In the genomic region with DNA sequence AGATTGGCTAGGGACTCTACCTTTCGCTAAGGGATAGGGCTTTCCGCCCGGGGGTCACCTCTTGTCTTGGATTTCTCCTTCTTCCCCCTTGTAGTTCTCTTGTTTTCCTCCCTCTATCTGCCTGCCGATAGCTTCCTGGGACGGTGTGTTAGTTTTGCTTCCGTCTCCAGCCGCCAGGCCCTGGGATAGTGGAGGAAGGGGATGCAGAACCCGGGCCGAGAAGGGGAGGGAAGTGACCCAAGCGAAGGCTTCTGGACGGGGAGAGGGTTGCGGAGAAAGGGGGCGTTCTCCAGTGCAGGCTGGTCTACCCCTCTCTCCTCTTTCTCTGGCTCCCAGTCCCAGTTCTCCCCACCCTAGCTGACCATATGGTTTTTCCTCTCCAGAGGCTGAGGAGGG, we compare ENCODE assay signal across 8 cellular contexts. TPM values are rescaled to one million over a fixed set of nuclear protein-coding genes. Genes with fewer than 3 reads are reported as not detected.
DNase-seq lines count a peak whose midpoint lies in the region; ATAC-seq and TF ChIP-seq lines count a peak whose summit lies in the region.

No MANE protein-coding gene starts in this region.

- H3K9me3 Mint-ChIP-seq in activated CD4-positive, alpha-beta T cell treated with anti-CD3 and anti-CD28 coated beads for 36 hours (ENCODE audit: low read depth) = no peaks in the 10 kb centered on the region
- H3K9me3 Mint-ChIP-seq in T-cell (no peaks in the 10 kb centered on the region), osteocyte (ENCODE audit: unreplicated experiment) (no peaks in the 10 kb centered on the region)

- peak overlapping the region; percentile 90 for H3K4me3 Mint-ChIP-seq in activated CD4-positive, alpha-beta T cell treated with anti-CD3 and anti-CD28 coated beads for 36 hours
- peak overlapping the region; percentile 92 to 98 (median 94) for H3K4me3 Mint-ChIP-seq in T-cell
- H3K4me3 Mint-ChIP-seq in osteocyte (ENCODE audit: unreplicated experiment) = peak overlapping the region; percentile 97

- no peak for ATAC-seq in activated CD4-positive, alpha-beta T cell treated with anti-CD3 and anti-CD28 coated beads for 36 hours
- no peak for ATAC-seq in T-cell (replicated peaks in 1 of 4)
- ATAC-seq in GM19035 (IDR thresholded peaks at IDR 0.05; ENCODE audit: unreplicated experiment) = no peak

- TF ChIP-seq CTCF in fibroblast of the aortic adventitia (IDR thresholded peaks at IDR 0.05; ENCODE audit: insufficient read depth, low read length) (no peak), osteocyte (IDR thresholded peaks at IDR 0.05) (no peak)

- peak overlapping the region; percentile 69 for H3K27ac Mint-ChIP-seq in activated CD4-positive, alpha-beta T cell treated with anti-CD3 and anti-CD28 coated beads for 36 hours
- peak overlapping the region in 1 of 2 donors; percentile 84 for H3K27ac Mint-ChIP-seq in T-cell
- peak overlapping the region; percentile 91 for H3K27ac Mint-ChIP-seq in osteocyte (ENCODE audit: unreplicated experiment)

- DNase-seq in activated CD4-positive, alpha-beta T cell treated with anti-CD3 and anti-CD28 coated beads for 36 hours = no peak
- no peak for DNase-seq in activated CD4-positive, alpha-beta T cell treated with anti-CD3 and anti-CD28 coated beads for 1 hour
- DNase-seq in T-cell (peak in 1 of 34 experiments; percentile 7), fibroblast of the aortic adventitia (ENCODE audit: low read depth) (no peak), osteocyte (ENCODE audit: extremely low spot score, unreplicated experiment) (no peak), GDM1 (lab: John Stamatoyannopoulos, UW) (no peak)
- no peak for DNase-seq in stimulated activated naive CD4-positive, alpha-beta T cell treated with Interleukin-2 at 50 U/mL for 16 hours (lab: John Stamatoyannopoulos, UW)

- POLR2A ChIA-PET in activated CD4-positive, alpha-beta T cell treated with anti-CD3 and anti-CD28 coated beads for 36 hours (lab: Charles Lee) = interaction anchor here (0.6 to 0.7 kb wide), 3 partner anchors 56 to 364 kb away, joined by 3 to 5 read pairs (median 5); no protein-coding TSS in a partner anchor
- POLR2A ChIA-PET in T-cell (lab: Charles Lee) = interaction anchor here (0.7 to 0.8 kb wide), 3 partner anchors 12 to 359 kb away, joined by 3 to 6 read pairs (median 3); no protein-coding TSS in a partner anchor

- H3K27me3 Mint-ChIP-seq in activated CD4-positive, alpha-beta T cell treated with anti-CD3 and anti-CD28 coated beads for 36 hours = peaks cover 7% of the 10 kb centered on the region
- peaks cover 7 to 8% of the 10 kb centered on the region in 2 donors for H3K27me3 Mint-ChIP-seq in T-cell
- H3K27me3 Mint-ChIP-seq in osteocyte (ENCODE audit: unreplicated experiment) = no peaks in the 10 kb centered on the region

- CTCF ChIA-PET in activated CD4-positive, alpha-beta T cell treated with anti-CD3 and anti-CD28 coated beads for 36 hours (lab: Charles Lee) = interaction anchor here (0.7 to 1.9 kb wide), 6 partner anchors 11 to 295 kb away, joined by 3 to 8 read pairs (median 4); no protein-coding TSS in a partner anchor
- CTCF ChIA-PET in T-cell (lab: Charles Lee) = interaction anchor here in 1 of 2 donors (0.9 kb wide), 1 partner anchor 69 kb away, joined by 4 read pairs; no protein-coding TSS in a partner anchor

- peaks cover 21% of the 10 kb centered on the region for H3K4me1 Mint-ChIP-seq in activated CD4-positive, alpha-beta T cell treated with anti-CD3 and anti-CD28 coated beads for 36 hours
- peaks cover 22 to 29% (median 28%) of the 10 kb centered on the region in 3 donors for H3K4me1 Mint-ChIP-seq in T-cell
- H3K4me1 Mint-ChIP-seq in osteocyte (ENCODE audit: unreplicated experiment) = peaks cover 29% of the 10 kb centered on the region

- intact Hi-C loops in activated CD4-positive, alpha-beta T cell treated with anti-CD3 and anti-CD28 coated beads for 36 hours (cut with DNase I, micrococcal nuclease) = loop anchor here in 1 of 2 experiments (1.0 to 2.0 kb wide), 9 partner anchors 30 to 368 kb away; partner anchors contain the start of genes CGN, POGZ, RIIAD1 and TDRKH

- H3K36me3 Mint-ChIP-seq in activated CD4-positive, alpha-beta T cell treated with anti-CD3 and anti-CD28 coated beads for 36 hours (ENCODE audit: low read depth) = no peaks in the 10 kb centered on the region
- H3K36me3 Mint-ChIP-seq in T-cell (no peaks in the 10 kb centered on the region), osteocyte (ENCODE audit: unreplicated experiment) (peaks cover 2% of the 10 kb centered on the region)

- peak overlapping the region; percentile 83 for H3K4me3 ChIP-seq in fibroblast of the aortic adventitia (ENCODE audit: low read depth, low read length)

RNA-seq across cellular contexts. Expression of gene TUFT1, which starts 0.9 kb away (rescaled TPM):
- 1 to 10 TPM; 3.2 TPM for total RNA-seq in activated CD4-positive, alpha-beta T cell treated with anti-CD3 and anti-CD28 coated beads for 36 hours
- total RNA-seq in T-cell = 1 to 10 TPM; 2.8 to 5.5 (median 4.3) TPM
- total RNA-seq in fibroblast of the aortic adventitia (ENCODE audit: low replicate concordance) = 3.9 and 5.4 TPM in 2 replicates
- 7.1 and 9.0 TPM in 2 replicates for total RNA-seq in osteocyte

RNA-seq across cellular contexts. Expression of gene CGN, which starts 29.8 kb away (rescaled TPM):
- total RNA-seq in activated CD4-positive, alpha-beta T cell treated with anti-CD3 and anti-CD28 coated beads for 36 hours = 1 to 10 TPM in 1 of 2 experiments, under 1 TPM in 1; 0.67 to 1.4 TPM
- total RNA-seq in T-cell = 1 to 10 TPM in 1 of 5 donors, under 1 TPM in 4; 0.37 to 1.3 (median 0.59) TPM
- 0.09 and 1.1 TPM in 2 replicates for total RNA-seq in fibroblast of the aortic adventitia (ENCODE audit: low replicate concordance)
- total RNA-seq in osteocyte = 0.99 and 1.7 TPM in 2 replicates
